ENCODE assay signal across 18 cellular contexts in genomic region chr22:50297510-50298265, GRCh38. TPM values are rescaled to one million over a fixed set of nuclear protein-coding genes. Genes with fewer than 3 reads are reported as not detected.
DNase-seq lines count a peak whose midpoint lies in the region; ATAC-seq, FAIRE-seq and TF ChIP-seq lines count a peak whose summit lies in the region.
"Had no signal": no experiment of that assay in that cellular context is flagged by ENCODE, and none has a peak within 500 bp of the region (broad histone marks: within the 10 kb centered on the region; RNA-seq: fewer than 3 reads in every experiment).

No MANE protein-coding gene starts in this region.

- H3K27ac ChIP-seq in adrenal gland: peak overlapping the region in 3 of 5 donors; percentile 54 to 95 (median 72)
- H3K27ac ChIP-seq in liver (ENCODE audit: low read depth in 1 of 2, low read length in 2 of 2): peak overlapping the region; percentile 31 to 70
- H3K27ac ChIP-seq in small intestine (ENCODE audit: low read depth in 1 of 2, low read length in 1 of 2): peak overlapping the region; percentile 17 to 52

- DNase-seq in Caco-2: no peak
- no peak for DNase-seq in adrenal gland
- DNase-seq in small intestine: no peak
- DNase-seq in AG20443 (ENCODE audit: low spot score): no peak
- no peak for DNase-seq in omental fat pad (ENCODE audit: low spot score)
- DNase-seq: activated B cell treated with CpG ODN at 0.5 μM for 24 hours; activated naive CD4-positive, alpha-beta T cell; DMS153; effector CD4-positive, alpha-beta T cell; KG1; naive thymus-derived CD8-positive, alpha-beta T cell; NCI-H1417; Right ventricle myocardium superior had no signal

- intact Hi-C loops in Caco-2 (cut with micrococcal nuclease; ENCODE audit: unreplicated experiment) (no loop called here), adrenal gland (cut with DNase I) (no loop called here)

- TF ChIP-seq POLR2A in adrenal gland (IDR thresholded peaks at IDR 0.05): no peak

- peak overlapping the region; percentile 40 for H3K4me3 Mint-ChIP-seq in Caco-2 (ENCODE audit: unreplicated experiment)
- H3K4me3 Mint-ChIP-seq: T-helper 1 cell treated with Interleukin-12 subunit alpha and Interleukin-12 subunit beta and Interleukin-4 antibody, amounts not matched to agents 30 μg/mL and 1 μg/mL, for 36 hours had no signal

- H3K27ac Mint-ChIP-seq in Caco-2 (ENCODE audit: unreplicated experiment): peak overlapping the region; percentile 18
- H3K27ac Mint-ChIP-seq: activated B cell treated with CpG ODN at 0.5 μM for 24 hours; T-helper 1 cell treated with Interleukin-12 subunit alpha and Interleukin-12 subunit beta and Interleukin-4 antibody, amounts not matched to agents 30 μg/mL and 1 μg/mL, for 36 hours had no signal

- CTCF ChIA-PET in Caco-2 (lab: Charles Lee): interaction anchor here (0.6 to 1.0 kb wide), 2 partner anchors 29 to 228 kb away, joined by 4 to 8 read pairs; partner anchors contain the start of genes DENND6B and SCO2

- WGBS in adrenal gland, 4 donors: 67 to 79% (median 74%) methylated on average over 4 to 20 of the region's 20 CpGs
- 38% methylated on average over 20 of the region's 20 CpGs for WGBS in liver
- WGBS in small intestine, 3 donors: 85 to 87% (median 86%) methylated on average over 20 of the region's 20 CpGs

- no peaks in the 10 kb centered on the region for H3K27me3 Mint-ChIP-seq in Caco-2 (ENCODE audit: insufficient read depth, unreplicated experiment)

- H3K4me1 Mint-ChIP-seq in Caco-2 (ENCODE audit: low read depth, unreplicated experiment): peaks cover 11% of the 10 kb centered on the region

- peaks cover 3% of the 10 kb centered on the region for H3K36me3 ChIP-seq in Caco-2 (ENCODE audit: control insufficient read depth, insufficient read depth, low read length)
- no peaks in the 10 kb centered on the region for H3K36me3 ChIP-seq in adrenal gland (replicated peaks in 1 of 2)
- no peaks in the 10 kb centered on the region for H3K36me3 ChIP-seq in liver (ENCODE audit: control insufficient read depth in 4 of 4, insufficient read depth in 3 of 4, low read depth in 1 of 4, low read length in 3 of 4)
- no peaks in the 10 kb centered on the region for H3K36me3 ChIP-seq in small intestine (ENCODE audit: control insufficient read depth in 2 of 2, insufficient read depth in 2 of 2, low read length in 2 of 2)

- no peak for TF ChIP-seq RAD21 in liver (IDR thresholded peaks at IDR 0.05)

- no peak overlapping the region for H3K4me3 ChIP-seq in Caco-2 (ENCODE audit: low read depth, low read length)
- H3K4me3 ChIP-seq in adrenal gland: no peak overlapping the region
- peak overlapping the region in 2 of 3 donors; percentile 12 to 36 for H3K4me3 ChIP-seq in liver (ENCODE audit: low read depth in 1 of 3, low read length in 3 of 3)
- H3K4me3 ChIP-seq in small intestine (ENCODE audit: low read depth in 1 of 2, low read length in 2 of 2): peak overlapping the region in 1 of 2 donors; percentile 2

- no peaks in the 10 kb centered on the region for H3K9me3 Mint-ChIP-seq in Caco-2 (ENCODE audit: unreplicated experiment)
- H3K9me3 Mint-ChIP-seq: activated B cell treated with CpG ODN at 0.5 μM for 24 hours; naive thymus-derived CD8-positive, alpha-beta T cell; T-helper 1 cell treated with Interleukin-12 subunit alpha and Interleukin-12 subunit beta and Interleukin-4 antibody, amounts not matched to agents 30 μg/mL and 1 μg/mL, for 36 hours had no signal

- H3K4me1 ChIP-seq in Caco-2 (peaks cover 52% of the 10 kb centered on the region), adrenal gland (replicated peaks in 1 of 2) (peaks cover 81 to 92% of the 10 kb centered on the region in 2 donors), liver (ENCODE audit: control insufficient read depth in 4 of 4, insufficient read depth in 4 of 4, low read length in 3 of 4) (peaks cover 55 to 93% (median 77%) of the 10 kb centered on the region in 4 donors), small intestine (ENCODE audit: control insufficient read depth in 2 of 2, insufficient read depth in 1 of 2, low read depth in 1 of 2, low read length in 1 of 2) (peaks cover 8 to 20% of the 10 kb centered on the region in 2 donors)

- no peaks in the 10 kb centered on the region for H3K9me3 ChIP-seq in Caco-2
- H3K9me3 ChIP-seq in adrenal gland (replicated peaks in 1 of 3): no peaks in the 10 kb centered on the region
- no peaks in the 10 kb centered on the region for H3K9me3 ChIP-seq in liver (ENCODE audit: control insufficient read depth in 4 of 4, low read length in 3 of 4)
- H3K9me3 ChIP-seq in small intestine (ENCODE audit: control insufficient read depth, low read depth): no peaks in the 10 kb centered on the region

- H3K9ac ChIP-seq in liver (ENCODE audit: low read depth in 1 of 2, low read length in 2 of 2): no peak overlapping the region

- no TSS peak for BruUV-seq in Caco-2 (replicated peaks; lab: Mats Ljungman, UMichigan)

- peaks cover 4% of the 10 kb centered on the region for H3K36me3 Mint-ChIP-seq in Caco-2 (ENCODE audit: insufficient read depth, unreplicated experiment)

- POLR2A ChIA-PET in Caco-2 (lab: Charles Lee): no interaction called here

- TF ChIP-seq CTCF in Caco-2 (IDR thresholded peaks at IDR 0.05; ENCODE audit: insufficient read depth in 1 of 2, low read depth in 1 of 2, low read length in 1 of 2, severe bottlenecking in 1 of 2, unreplicated experiment in 1 of 2) (no peak), adrenal gland (IDR thresholded peaks at IDR 0.05) (no peak), liver (IDR thresholded peaks at IDR 0.05; ENCODE audit: low read depth, low read length, missing input control) (no peak), omental fat pad (IDR thresholded peaks at IDR 0.05) (no peak)

- H3K27me3 ChIP-seq in Caco-2 (replicated peaks; ENCODE audit: control insufficient read depth, insufficient read depth, low read length) (no peaks in the 10 kb centered on the region), adrenal gland (no peaks in the 10 kb centered on the region), liver (ENCODE audit: control insufficient read depth in 4 of 4, insufficient read depth in 4 of 4, low read length in 3 of 4) (no peaks in the 10 kb centered on the region), small intestine (ENCODE audit: control insufficient read depth in 2 of 2, insufficient read depth in 2 of 2, low read length in 2 of 2) (no peaks in the 10 kb centered on the region)

- no peak for FAIRE-seq in small intestine (lab: Jason Lieb, UNC)
- FAIRE-seq: GM18507 had no signal

- ATAC-seq in GM21717 (IDR thresholded peaks at IDR 0.05; ENCODE audit: unreplicated experiment): no peak
- no peak for ATAC-seq in HG03108 (IDR thresholded peaks at IDR 0.05; ENCODE audit: unreplicated experiment)
- ATAC-seq in omental fat pad (ENCODE audit: low FRiP score): no peak
- ATAC-seq: naive thymus-derived CD8-positive, alpha-beta T cell had no signal

TF ChIP-seq in liver, 16 proteins besides CTCF, POLR2A, EP300 and RAD21:
- TF ChIP-seq HNF4A (conservative IDR thresholded peaks at IDR 0.05): peak in 1 of 2 donors; percentile 27
- no peak for TF ChIP-seq TAF1 (conservative IDR thresholded peaks at IDR 0.05)

RNA-seq across cellular contexts. Expression of gene PLXNB2, which starts 9.8 kb away (rescaled TPM):
- total RNA-seq in Caco-2 (2022): 260 and 262 TPM in 2 replicates
- total RNA-seq in adrenal gland: 100 to 1,000 TPM; 118 to 412 (median 329) TPM
- 100 to 1,000 TPM in 2 of 3 donors, 10 to 100 TPM in 1; 38.1 to 431 (median 268) TPM for polyA plus RNA-seq in adrenal gland
- total RNA-seq in liver: 10 to 100 TPM; 28.8 to 95.7 TPM
- polyA plus RNA-seq in liver: 10 to 100 TPM; 60.1 to 87.8 TPM
- polyA plus RNA-seq in small intestine: 100 to 1,000 TPM in 2 of 3 donors, 10 to 100 TPM in 1; 80.2 to 179 (median 110) TPM
- total RNA-seq in omental fat pad: 100 to 1,000 TPM in 3 of 4 donors, 10 to 100 TPM in 1; 91.4 to 130 (median 115) TPM

RNA-seq across cellular contexts. Expression of gene MAPK11, which starts 27.5 kb away (rescaled TPM):
- total RNA-seq in Caco-2 (2022) (1.3 and 1.4 TPM in 2 replicates), adrenal gland (1 to 10 TPM; 4.7 to 9.3 (median 6.7) TPM), liver (1 to 10 TPM in 1 of 2 donors, under 1 TPM in 1; 0.65 to 1.2 TPM), omental fat pad (10 to 100 TPM; 12.1 to 38.9 (median 20.4) TPM)
- polyA plus RNA-seq in adrenal gland (10 to 100 TPM in 2 of 3 donors, 1 to 10 TPM in 1; 2.0 to 29.5 (median 25.1) TPM), liver (1 to 10 TPM in 1 of 2 donors, under 1 TPM in 1; 0.83 to 2.0 TPM), small intestine (1 to 10 TPM in 2 of 3 donors, not detected in 1; 2.4 to 7.9 TPM)

RNA-seq across cellular contexts. Expression of gene DENND6B, which starts 29.1 kb away (rescaled TPM):
- total RNA-seq in Caco-2 (2022) (3.4 and 5.5 TPM in 2 replicates), adrenal gland (10 to 100 TPM in 2 of 8 donors, 1 to 10 TPM in 6; 4.5 to 16.9 (median 8.9) TPM), liver (1 to 10 TPM; 1.1 to 1.2 TPM), omental fat pad (1 to 10 TPM; 2.2 to 3.1 (median 2.7) TPM)
- polyA plus RNA-seq in adrenal gland (10 to 100 TPM in 2 of 3 donors, 1 to 10 TPM in 1; 2.5 to 32.7 (median 21.7) TPM), liver (1 to 10 TPM in 1 of 2 donors, under 1 TPM in 1; 0.86 to 1.0 TPM), small intestine (1 to 10 TPM; 1.9 to 2.7 (median 2.2) TPM)

RNA-seq across cellular contexts. Expression of gene MAPK12, which starts 36.2 kb away (rescaled TPM):
- 35.6 and 37.4 TPM in 2 replicates for total RNA-seq in Caco-2 (2022)
- 1 to 10 TPM; 3.1 to 6.8 (median 5.4) TPM for total RNA-seq in adrenal gland
- polyA plus RNA-seq in adrenal gland: 10 to 100 TPM in 2 of 3 donors, 1 to 10 TPM in 1; 1.7 to 17.1 (median 13.9) TPM
- 1 to 10 TPM; 2.3 to 2.8 TPM for total RNA-seq in liver
- polyA plus RNA-seq in liver: 1 to 10 TPM in 1 of 2 donors, under 1 TPM in 1; 0.83 to 1.5 TPM
- polyA plus RNA-seq in small intestine: 1 to 10 TPM in 2 of 3 donors, under 1 TPM in 1; 0.45 to 7.1 (median 3.5) TPM
- 10 to 100 TPM in 3 of 4 donors, 1 to 10 TPM in 1; 7.9 to 31.1 (median 17.8) TPM for total RNA-seq in omental fat pad

RNA-seq across cellular contexts. Expression of gene PPP6R2, which starts 45.4 kb away (rescaled TPM):
- total RNA-seq in Caco-2 (2022): 55.5 and 60.7 TPM in 2 replicates
- total RNA-seq in adrenal gland: 100 to 1,000 TPM in 1 of 8 donors, 10 to 100 TPM in 7; 48.2 to 104 (median 73.0) TPM
- 100 to 1,000 TPM in 1 of 3 donors, 10 to 100 TPM in 2; 19.6 to 129 (median 84.7) TPM for polyA plus RNA-seq in adrenal gland
- total RNA-seq in liver: 100 to 1,000 TPM in 1 of 2 donors, 10 to 100 TPM in 1; 51.7 to 117 TPM
- polyA plus RNA-seq in liver: 10 to 100 TPM; 28.8 to 42.6 TPM
- polyA plus RNA-seq in small intestine: 10 to 100 TPM; 28.6 to 41.2 (median 38.2) TPM
- 10 to 100 TPM; 35.6 to 64.6 (median 41.7) TPM for total RNA-seq in omental fat pad

Comparison
In these comparisons a context has a peak if more than half of its experiments do, and no peak if none do; other contexts are left out.
1. H3K4me3 ChIP-seq: peak in liver (2 of 3); none in Caco-2 (single experiment) and adrenal gland (0 of 4).
2. Peak in every context shown above with its lines, with median percentiles within 50 percentile points of each other: H3K27ac ChIP-seq.